In genomic region chr17:56979091-56979480, GRCh38 we compare ENCODE assay signal across 8 cellular contexts. TPM values are rescaled to one million over a fixed set of nuclear protein-coding genes. Genes with fewer than 3 reads are reported as not detected.
A peak's percentile ranks its signal among the peaks of the same experiment; 100 is the strongest.
DNase-seq lines count a peak whose midpoint lies in the region; ATAC-seq, FAIRE-seq and TF ChIP-seq lines count a peak whose summit lies in the region.

No MANE protein-coding gene starts in this region.

- H3K27ac ChIP-seq in A549 = no peak overlapping the region

- WGBS in A549 (ENCODE audit: missing lambda C conversion rate) = 76% methylated on average over 3 of the region's 3 CpGs

- H3K27me3 Mint-ChIP-seq in activated B cell treated with CpG ODN at 0.5 μM for 24 hours = no peaks in the 10 kb centered on the region

- peaks cover 26% of the 10 kb centered on the region for H3K4me1 Mint-ChIP-seq in activated B cell treated with CpG ODN at 0.5 μM for 24 hours

- H3K9me3 ChIP-seq in A549 = no peaks in the 10 kb centered on the region

- no peak for TF ChIP-seq RAD21 in A549 (conservative IDR thresholded peaks at IDR 0.05 in 1 of 2, IDR thresholded peaks at IDR 0.05 in 1 of 2)

- peaks cover 11% of the 10 kb centered on the region; the same call in 1 of the 3 replicates for H3K4me1 ChIP-seq in A549

- POLR2A ChIA-PET in A549 (lab: Yijun Ruan, JAX) (interaction anchor here (1.0 kb wide), 1 partner anchor 1104 kb away, joined by 3 read pairs; no protein-coding TSS in a partner anchor), activated B cell treated with CpG ODN at 0.5 μM for 24 hours (lab: Charles Lee) (interaction anchor here (1.1 to 2.1 kb wide), 8 partner anchors 11 to 146 kb away, joined by 3 to 14 read pairs (median 4); partner anchors contain the start of genes C17orf67, COIL and DGKE)

- DNase-seq in A549 (ENCODE audit: low read depth in 1 of 2, low spot score in 1 of 2) = no peak
- no peak for DNase-seq in activated B cell treated with CpG ODN at 0.5 μM for 24 hours
- peak; percentile 9 for DNase-seq in left kidney (ENCODE audit: low read depth, low spot score)
- no peak for DNase-seq in NCI-H128 (lab: John Stamatoyannopoulos, UW; ENCODE audit: unreplicated experiment)
- DNase-seq in NCI-H146 treated with DMSO at 0.1 percent for 48 hours (lab: John Stamatoyannopoulos, UW; ENCODE audit: unreplicated experiment) = no peak
- no peak for DNase-seq in stimulated activated CD4-positive, alpha-beta T cell treated with anti-CD3 and anti-CD28 coated beads, Interleukin-4, amount 100 ng/mL, for 4 hours
- no peak for DNase-seq in kidney tubule cell (ENCODE audit: low spot score)

- CTCF ChIA-PET in A549 (lab: Yijun Ruan, JAX) = interaction anchor here (0.5 to 2.0 kb wide), 7 partner anchors 9 to 159 kb away, joined by 3 to 6 read pairs (median 3); partner anchors contain the start of gene COIL
- CTCF ChIA-PET in activated B cell treated with CpG ODN at 0.5 μM for 24 hours (lab: Charles Lee) = interaction anchor here (1.0 to 1.6 kb wide), 2 partner anchors 29 to 134 kb away, joined by 4 to 6 read pairs; no protein-coding TSS in a partner anchor

- H3K9me3 Mint-ChIP-seq in activated B cell treated with CpG ODN at 0.5 μM for 24 hours = no peaks in the 10 kb centered on the region

- peak overlapping the region; percentile 69 for H3K4me2 ChIP-seq in A549

- H3K4me3 ChIP-seq in A549 = no peak overlapping the region

- peak overlapping the region; percentile 89 for H3K27ac Mint-ChIP-seq in activated B cell treated with CpG ODN at 0.5 μM for 24 hours

- FAIRE-seq in A549 (lab: Jason Lieb, UNC) = peak; percentile 28

- TF ChIP-seq CTCF in A549 (IDR thresholded peaks at IDR 0.05) (no peak), activated B cell treated with CpG ODN at 0.5 μM for 24 hours (IDR thresholded peaks at IDR 0.05) (no peak)

- no peak for ATAC-seq in A549
- ATAC-seq in GM19452 (IDR thresholded peaks at IDR 0.05; ENCODE audit: unreplicated experiment) = peak; percentile 10
- ATAC-seq in activated B cell treated with CpG ODN at 0.5 μM for 24 hours (ENCODE audit: low read depth) = no peak

- H3K4me3 Mint-ChIP-seq in activated B cell treated with CpG ODN at 0.5 μM for 24 hours = peak overlapping the region; percentile 91

- TF ChIP-seq POLR2A in A549 (IDR thresholded peaks at IDR 0.05; ENCODE audit: low read length) = no peak

- peaks cover 30% of the 10 kb centered on the region for H3K36me3 Mint-ChIP-seq in activated B cell treated with CpG ODN at 0.5 μM for 24 hours (ENCODE audit: low read depth)

- TF ChIP-seq EP300 in A549 (IDR thresholded peaks at IDR 0.05) = no peak

- intact Hi-C loops in activated B cell treated with CpG ODN at 0.5 μM for 24 hours (cut with micrococcal nuclease) = loop anchor here (10.0 kb wide), 1 partner anchor 1026 kb away; the partner anchor contains the start of gene SRSF1

TF ChIP-seq in A549, 52 proteins besides CTCF, POLR2A, EP300 and RAD21:
- TF ChIP-seq NFE2L2 (conservative IDR thresholded peaks at IDR 0.05; ENCODE audit: low read length) = no peak
- no peak for TF ChIP-seq FOSL2 (IDR thresholded peaks at IDR 0.05)
- no peak for TF ChIP-seq FOSL2 (CRISPR knock-in tag; IDR thresholded peaks at IDR 0.05)
- TF ChIP-seq NPAS2 (CRISPR knock-in tag; IDR thresholded peaks at IDR 0.05; ENCODE audit: borderline replicate concordance) = no peak
- no peak for TF ChIP-seq TFCP2L1 (CRISPR knock-in tag; IDR thresholded peaks at IDR 0.05)
- TF ChIP-seq, protein P1, sequence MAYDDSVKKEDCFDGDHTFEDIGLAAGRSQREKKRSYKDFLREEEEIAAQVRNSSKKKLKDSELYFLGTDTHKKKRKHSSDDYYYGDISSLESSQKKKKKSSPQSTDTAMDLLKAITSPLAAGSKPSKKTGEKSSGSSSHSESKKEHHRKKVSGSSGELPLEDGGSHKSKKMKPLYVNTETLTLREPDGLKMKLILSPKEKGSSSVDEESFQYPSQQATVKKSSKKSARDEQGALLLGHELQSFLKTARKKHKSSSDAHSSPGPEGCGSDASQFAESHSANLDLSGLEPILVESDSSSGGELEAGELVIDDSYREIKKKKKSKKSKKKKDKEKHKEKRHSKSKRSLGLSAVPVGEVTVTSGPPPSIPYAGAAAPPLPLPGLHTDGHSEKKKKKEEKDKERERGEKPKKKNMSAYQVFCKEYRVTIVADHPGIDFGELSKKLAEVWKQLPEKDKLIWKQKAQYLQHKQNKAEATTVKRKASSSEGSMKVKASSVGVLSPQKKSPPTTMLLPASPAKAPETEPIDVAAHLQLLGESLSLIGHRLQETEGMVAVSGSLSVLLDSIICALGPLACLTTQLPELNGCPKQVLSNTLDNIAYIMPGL (CRISPR knock-in tag; IDR thresholded peaks at IDR 0.05; ENCODE audit: borderline replicate concordance) = no peak
- TF ChIP-seq MYC (IDR thresholded peaks at IDR 0.05; ENCODE audit: borderline replicate concordance, low read length) = no peak
- TF ChIP-seq KDM1A (IDR thresholded peaks at IDR 0.05; ENCODE audit: low read depth) = no peak
- TF ChIP-seq FOXS1 (CRISPR knock-in tag; IDR thresholded peaks at IDR 0.05) = no peak
- no peak for TF ChIP-seq RNF2 (IDR thresholded peaks at IDR 0.05; ENCODE audit: borderline replicate concordance, low read depth)
- no peak for TF ChIP-seq GATA3 (IDR thresholded peaks at IDR 0.05; ENCODE audit: borderline replicate concordance)
- no peak for TF ChIP-seq HOXA7 (CRISPR knock-in tag; IDR thresholded peaks at IDR 0.05)

RNA-seq across cellular contexts. Expression of gene SCPEP1, which starts 1.2 kb away (rescaled TPM):
- polyA plus RNA-seq in A549 (2011; rRNA removed) (42.9 and 45.0 TPM in 2 replicates), A549 (2017; fragmentation: RNase III; extraction: RNeasy Plus Mini Kit Qiagen cat#74134 plus additional on column Dnase treatment) (37.5 to 47.6 TPM (median 44.5 TPM) in 3 replicates)
- 25.0 and 28.2 TPM in 2 replicates for polyA plus RNA-seq in A549 (2012; cell fraction: cytosol; rRNA removed)
- 48.4 and 51.3 TPM in 2 replicates for polyA plus RNA-seq in A549 (2012; cell fraction: nucleus; rRNA removed)
- 7.3 and 7.4 TPM in 2 replicates for polyA minus RNA-seq in A549 (2011; rRNA and poly(A)+ RNA removed)
- 32.0 and 35.2 TPM in 2 replicates for total RNA-seq in activated B cell treated with CpG ODN at 0.5 μM for 24 hours

RNA-seq across cellular contexts. Expression of gene COIL, which starts 18.2 kb away (rescaled TPM):
- polyA plus RNA-seq in A549 (2011; rRNA removed) (13.5 and 16.9 TPM in 2 replicates), A549 (2017; fragmentation: RNase III; extraction: RNeasy Plus Mini Kit Qiagen cat#74134 plus additional on column Dnase treatment) (19.9 to 20.7 TPM (median 20.3 TPM) in 3 replicates)
- polyA plus RNA-seq in A549 (2012; cell fraction: cytosol; rRNA removed) = 4.5 and 4.6 TPM in 2 replicates
- polyA plus RNA-seq in A549 (2012; cell fraction: nucleus; rRNA removed) = 3.7 and 5.9 TPM in 2 replicates
- 6.9 and 7.2 TPM in 2 replicates for polyA minus RNA-seq in A549 (2011; rRNA and poly(A)+ RNA removed)
- 21.6 and 21.9 TPM in 2 replicates for total RNA-seq in activated B cell treated with CpG ODN at 0.5 μM for 24 hours
